16 cellular contexts compared by ENCODE assay signal in the genomic region with DNA sequence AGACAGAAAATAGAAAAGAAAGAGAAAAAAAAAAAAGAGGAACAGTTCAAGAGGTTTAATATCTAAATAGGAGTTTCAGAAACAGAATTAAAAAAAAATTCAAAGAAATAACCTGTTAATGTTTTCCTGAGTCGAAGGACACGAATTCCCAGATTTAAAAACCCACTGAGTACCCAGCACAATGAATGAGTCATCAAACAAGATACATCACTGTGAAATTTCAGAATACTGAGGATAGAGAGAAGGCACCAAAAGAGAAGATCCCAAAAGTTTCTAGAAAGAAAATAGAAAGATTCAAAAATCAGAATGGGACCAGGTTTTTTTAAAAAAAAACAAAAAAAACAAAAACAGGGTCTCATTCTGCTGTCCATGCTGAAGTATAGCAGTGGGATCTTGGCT. TPM values are rescaled to one million over a fixed set of nuclear protein-coding genes. Genes with fewer than 3 reads are reported as not detected.
"Had no signal": no experiment of that assay in that cellular context is flagged by ENCODE, and none has a peak within 500 bp of the region (broad histone marks: within the 10 kb centered on the region; RNA-seq: fewer than 3 reads in every experiment).

No MANE protein-coding gene starts in this region.

- H3K27me3 ChIP-seq: right atrium auricular region, upper lobe of left lung had no signal

- H3K27ac ChIP-seq: coronary artery, gastroesophageal sphincter, heart left ventricle, prostate gland, right atrium auricular region, upper lobe of left lung had no signal

- H3K4me1 Mint-ChIP-seq: memory B cell, naive B cell, T-helper 17 cell had no signal

- H3K4me1 ChIP-seq: gastroesophageal sphincter, heart left ventricle, prostate gland, right atrium auricular region, upper lobe of left lung had no signal

- H3K4me3 ChIP-seq: coronary artery, gastroesophageal sphincter, heart left ventricle, mucosa of descending colon, prostate gland, right atrium auricular region, upper lobe of left lung had no signal

- DNase-seq: activated CD4-positive, alpha-beta T cell treated with anti-CD3 and anti-CD28 coated beads for 48 hours; activated CD4-positive, CD25-positive, alpha-beta regulatory T cell; aorta; heart left ventricle; kidney glomerular epithelial cell; mucosa of descending colon; naive B cell; T-helper 17 cell; upper lobe of left lung had no signal

- H3K9me3 Mint-ChIP-seq: memory B cell; naive B cell; stimulated activated naive CD8-positive, alpha-beta T cell treated with anti-CD3 and anti-CD28 coated beads, Interleukin-15, Interleukin-2, amounts not matched to agents 100 ng/mL and 50 ng/mL, for 24 hours had no signal

- H3K27ac Mint-ChIP-seq: memory B cell; stimulated activated naive CD8-positive, alpha-beta T cell treated with anti-CD3 and anti-CD28 coated beads, Interleukin-15, Interleukin-2, amounts not matched to agents 100 ng/mL and 50 ng/mL, for 24 hours; T-helper 17 cell had no signal

- H3K9me3 ChIP-seq: gastroesophageal sphincter, heart left ventricle, mucosa of descending colon, prostate gland, right atrium auricular region, upper lobe of left lung had no signal

- H3K36me3 Mint-ChIP-seq: memory B cell, naive B cell had no signal

- ATAC-seq: esophagus mucosa, gastroesophageal sphincter, heart left ventricle, mucosa of descending colon, T-helper 17 cell had no signal

- H3K4me3 Mint-ChIP-seq: memory B cell; naive B cell; stimulated activated naive CD8-positive, alpha-beta T cell treated with anti-CD3 and anti-CD28 coated beads, Interleukin-15, Interleukin-2, amounts not matched to agents 100 ng/mL and 50 ng/mL, for 24 hours; T-helper 17 cell had no signal

- H3K36me3 ChIP-seq: gastroesophageal sphincter, prostate gland, right atrium auricular region, upper lobe of left lung had no signal

RNA-seq across cellular contexts. Expression of a gene that starts 8.8 kb away (rescaled TPM):
- total RNA-seq: T-helper 17 cell had no signal
